ENCODE assay signal across 8 cellular contexts in the genomic region with DNA sequence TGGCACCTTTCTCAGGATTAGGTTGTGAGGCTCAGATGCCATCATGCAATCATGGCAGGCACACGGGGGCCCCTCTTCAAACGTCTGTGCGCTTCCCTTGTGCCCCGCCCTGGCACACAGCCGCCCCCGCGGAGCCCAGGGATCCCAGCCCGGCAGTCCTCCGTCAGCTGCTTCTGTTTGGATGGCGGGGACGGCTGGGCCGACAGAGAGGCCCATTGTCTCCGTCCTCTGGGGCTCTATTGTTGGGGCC. TPM values are rescaled to one million over a fixed set of nuclear protein-coding genes. Genes with fewer than 3 reads are reported as not detected.
DNase-seq lines count a peak whose midpoint lies in the region; ATAC-seq and TF ChIP-seq lines count a peak whose summit lies in the region.

No MANE protein-coding gene starts in this region.

- H4K20me1 ChIP-seq in SK-N-SH (ENCODE audit: insufficient read depth), result no peaks in the 10 kb centered on the region

- TF ChIP-seq POLR2A in lower leg skin (IDR thresholded peaks at IDR 0.05), result no peak

- H3K27me3 ChIP-seq in SK-N-SH (ENCODE audit: insufficient read depth), result no peaks in the 10 kb centered on the region

- no peak for TF ChIP-seq RAD21 in SK-N-SH (IDR thresholded peaks at IDR 0.05; ENCODE audit: low read length)

- H3K36me3 ChIP-seq in SK-N-SH (replicated peaks in 1 of 2; ENCODE audit: control insufficient read depth in 1 of 2, insufficient read depth in 2 of 2, low read length in 1 of 2), result no peaks in the 10 kb centered on the region

- ATAC-seq in GM19397 (IDR thresholded peaks at IDR 0.05; ENCODE audit: unreplicated experiment), result no peak

- no peaks in the 10 kb centered on the region for H3K9me2 ChIP-seq in SK-N-SH

- no peak for TF ChIP-seq EP300 in SK-N-SH (IDR thresholded peaks at IDR 0.05; ENCODE audit: borderline replicate concordance in 1 of 2, low read depth in 1 of 2, low read length in 1 of 2)

- H3K27ac ChIP-seq in SK-N-SH (ENCODE audit: low read depth in 2 of 2, low read length in 1 of 2), result peak overlapping the region in 1 of 2 experiments; percentile 58; a peak in 1 of 4 replicates

- CTCF ChIA-PET in SK-N-SH (lab: Yijun Ruan, JAX), result interaction anchor here (1.1 to 11.1 kb wide), 4 partner anchors 16 to 170 kb away, joined by 3 to 109 read pairs (median 26); no protein-coding TSS in a partner anchor

- peaks cover 9 to 26% of the 10 kb centered on the region in 2 experiments; a peak in 1 of 4 replicates for H3K4me1 ChIP-seq in SK-N-SH (ENCODE audit: control insufficient read depth in 1 of 2, insufficient read depth in 2 of 2, low read depth in 1 of 2, low read length in 1 of 2)

- DNase-seq in activated gamma-delta T cell treated with Interleukin-2 at 50 U/mL for 16 hours (peak; percentile 12), activated gamma-delta T cell (lab: John Stamatoyannopoulos, UW) (no peak), SK-N-SH (peak; percentile 59), choroid plexus epithelial cell (ENCODE audit: low read depth) (no peak), lower leg skin (ENCODE audit: low spot score in 2 of 2) (no peak), NOMO-1 treated with dmso at 0.1 percent for 144 hours (lab: John Stamatoyannopoulos, UW; ENCODE audit: unreplicated experiment) (no peak)
- peak; percentile 38 to 46 for DNase-seq in stimulated activated CD4-positive, alpha-beta T cell treated with anti-CD3 and anti-CD28 coated beads, Interleukin-4, amount 100 ng/mL, for 48 hours (ENCODE audit: low read depth in 2 of 2)

- peak overlapping the region; percentile 97 for H3K4me2 ChIP-seq in SK-N-SH

- TF ChIP-seq CTCF in SK-N-SH (IDR thresholded peaks at IDR 0.05) (no peak), choroid plexus epithelial cell (conservative IDR thresholded peaks at IDR 0.05; ENCODE audit: low read depth, low read length) (no peak), lower leg skin (IDR thresholded peaks at IDR 0.05) (no peak)

- intact Hi-C loops in lower leg skin (cut with DNase I; ENCODE audit: low total_unique reads), result no loop called here

- peak overlapping the region; percentile 93 for H2AFZ ChIP-seq in SK-N-SH (ENCODE audit: low read depth)

- POLR2A ChIA-PET in SK-N-SH (lab: Yijun Ruan, JAX), result no interaction called here

- H3K4me3 ChIP-seq in SK-N-SH (ENCODE audit: low read depth in 2 of 2, low read length in 1 of 2), result peak overlapping the region; percentile 68 to 87
- H3K4me3 ChIP-seq in choroid plexus epithelial cell (ENCODE audit: low read depth, low read length), result peak overlapping the region; percentile 81
- peak overlapping the region; percentile 53 for H3K4me3 ChIP-seq in lower leg skin (ENCODE audit: low read depth, poor library complexity, severe bottlenecking)

- H3K9ac ChIP-seq in SK-N-SH, result peak overlapping the region; percentile 79

- no peaks in the 10 kb centered on the region for H3K79me2 ChIP-seq in SK-N-SH (ENCODE audit: insufficient read depth)

- WGBS in SK-N-SH (ENCODE audit: low lambda C conversion rate), result 36% methylated on average over 3 of the region's 13 CpGs
- WGBS in lower leg skin, 2 donors, result 1 to 2% methylated on average over 13 of the region's 13 CpGs

- peaks cover 3% of the 10 kb centered on the region for H3F3A ChIP-seq in SK-N-SH (replicated peaks; ENCODE audit: insufficient read depth)

- no peaks in the 10 kb centered on the region for H3K9me3 ChIP-seq in SK-N-SH

TF ChIP-seq in SK-N-SH, 30 proteins besides CTCF, POLR2A, EP300 and RAD21:
- TF ChIP-seq EZH2phosphoT487 (IDR thresholded peaks at IDR 0.05; ENCODE audit: borderline replicate concordance, low read depth), result no peak

RNA-seq across cellular contexts. Expression of a gene that starts 0.8 kb away (rescaled TPM):
- polyA plus RNA-seq in SK-N-SH (2012; rRNA removed), result 13.9 and 17.5 TPM in 2 replicates
- 7.3 and 11.6 TPM in 2 replicates for polyA plus RNA-seq in SK-N-SH (2012; cell fraction: cytosol; rRNA removed)
- 12.8 and 15.7 TPM in 2 replicates for polyA plus RNA-seq in SK-N-SH (2012; cell fraction: nucleus; rRNA removed)
- total RNA-seq in lower leg skin, result 10 to 100 TPM; 20.6 to 28.3 (median 22.8) TPM

RNA-seq across cellular contexts. Expression of a gene that starts 59.1 kb away (rescaled TPM):
- 1.8 TPM in 2 replicates for polyA plus RNA-seq in SK-N-SH (2012; rRNA removed)
- 0.81 and 1.8 TPM in 2 replicates for polyA plus RNA-seq in SK-N-SH (2012; cell fraction: cytosol; rRNA removed)
- 1.8 and 2.1 TPM in 2 replicates for polyA plus RNA-seq in SK-N-SH (2012; cell fraction: nucleus; rRNA removed)
- 1 to 10 TPM; 3.6 to 8.2 (median 4.0) TPM for total RNA-seq in lower leg skin

Comparison
In these comparisons a context has a peak if more than half of its experiments do, and no peak if none do; other contexts are left out.
1. DNase-seq: peak in activated gamma-delta T cell treated with Interleukin-2 at 50 U/mL for 16 hours (single experiment), SK-N-SH (single experiment) and stimulated activated CD4-positive, alpha-beta T cell treated with anti-CD3 and anti-CD28 coated beads, Interleukin-4, amount 100 ng/mL, for 48 hours (2 of 2); none in activated gamma-delta T cell (single experiment), choroid plexus epithelial cell (single experiment), lower leg skin (0 of 2) and NOMO-1 treated with dmso at 0.1 percent for 144 hours (single experiment).
2. Peak in every context shown above with its lines, with median percentiles within 50 percentile points of each other: H3K4me3 ChIP-seq.